ENCODE assay signal across 8 cellular contexts in the genomic region with DNA sequence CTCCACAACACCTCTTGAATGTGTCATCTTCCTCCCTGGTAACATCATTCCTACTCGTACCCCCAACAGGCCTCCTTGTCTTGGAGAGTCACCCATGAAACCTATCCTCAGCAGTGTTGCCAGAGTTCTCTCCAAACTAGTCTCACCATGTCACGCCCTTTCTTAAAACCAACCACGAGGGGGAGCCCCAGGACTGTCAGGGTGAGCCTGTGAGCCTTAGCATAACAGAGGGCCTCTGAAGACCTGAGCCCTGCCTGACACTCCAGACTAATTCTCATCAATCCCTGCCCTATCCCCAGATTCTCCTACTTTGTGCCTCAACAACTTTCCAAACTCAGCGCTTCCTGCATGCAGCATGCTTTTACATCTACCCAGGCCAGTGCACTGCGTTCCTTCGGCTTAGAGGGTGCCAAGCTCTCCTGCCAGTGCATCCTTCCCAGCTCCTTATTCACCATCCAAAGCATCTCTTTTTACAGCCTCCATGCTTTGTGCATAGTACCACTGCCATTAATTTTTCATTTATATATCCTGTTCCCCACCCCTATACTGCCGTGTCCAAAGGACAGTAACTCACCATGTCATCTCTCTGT. TPM values are rescaled to one million over a fixed set of nuclear protein-coding genes. Genes with fewer than 3 reads are reported as not detected.
DNase-seq lines count a peak whose midpoint lies in the region; ATAC-seq, FAIRE-seq and TF ChIP-seq lines count a peak whose summit lies in the region.

No MANE protein-coding gene starts in this region.

- WGBS in SK-N-SH (ENCODE audit: low lambda C conversion rate): 55% methylated on average over 7 of the region's 7 CpGs

- peaks cover 11% of the 10 kb centered on the region for H3K4me1 Mint-ChIP-seq in HFFc6 (ENCODE audit: low read depth)
- H3K4me1 Mint-ChIP-seq in activated naive CD8-positive, alpha-beta T cell treated with anti-CD3 and anti-CD28 coated beads, Interleukin-2, amount 50 U/mL, for 24 hours: no peaks in the 10 kb centered on the region

- H3K27me3 Mint-ChIP-seq in HFFc6 (ENCODE audit: insufficient read depth): no peaks in the 10 kb centered on the region
- H3K27me3 Mint-ChIP-seq in activated naive CD8-positive, alpha-beta T cell treated with anti-CD3 and anti-CD28 coated beads, Interleukin-2, amount 50 U/mL, for 24 hours: no peaks in the 10 kb centered on the region

- no peaks in the 10 kb centered on the region for H3K9me2 ChIP-seq in SK-N-SH

- intact Hi-C loops in left cardiac atrium (cut with DNase I): loop anchor here (1.0 to 5.0 kb wide), 3 partner anchors 48 to 63 kb away; no protein-coding TSS in a partner anchor

- H2AFZ ChIP-seq in SK-N-SH (ENCODE audit: low read depth): no peak overlapping the region

- H3K79me2 ChIP-seq in SK-N-SH (ENCODE audit: insufficient read depth): no peaks in the 10 kb centered on the region; the same call in 1 of the 2 replicates

- no peak for DNase-seq in GM12891 (ENCODE audit: insufficient read length, low spot score)
- DNase-seq in HFFc6: peak; percentile 76
- DNase-seq in NAMALWA (ENCODE audit: low spot score): peak; percentile 88
- DNase-seq in SK-N-SH: peak; percentile 75
- DNase-seq in activated naive CD8-positive, alpha-beta T cell treated with anti-CD3 and anti-CD28 coated beads, Interleukin-2, amount 50 U/mL, for 24 hours: peak; percentile 79
- peak; percentile 85 for DNase-seq in left cardiac atrium
- DNase-seq in renal cortical epithelial cell (ENCODE audit: low read depth): peak; percentile 69
- no peak for DNase-seq in mesenteric fat pad (ENCODE audit: low spot score)

- no peaks in the 10 kb centered on the region for H3K9me3 Mint-ChIP-seq in HFFc6
- no peaks in the 10 kb centered on the region for H3K9me3 Mint-ChIP-seq in activated naive CD8-positive, alpha-beta T cell treated with anti-CD3 and anti-CD28 coated beads, Interleukin-2, amount 50 U/mL, for 24 hours

- H3K27ac Mint-ChIP-seq in HFFc6: no peak overlapping the region
- no peak overlapping the region for H3K27ac Mint-ChIP-seq in activated naive CD8-positive, alpha-beta T cell treated with anti-CD3 and anti-CD28 coated beads, Interleukin-2, amount 50 U/mL, for 24 hours

- TF ChIP-seq CTCF in HFFc6 (IDR thresholded peaks at IDR 0.05) (peak; percentile 93), SK-N-SH (IDR thresholded peaks at IDR 0.05) (peak; percentile 79)

- no peaks in the 10 kb centered on the region for H3K27me3 ChIP-seq in SK-N-SH (ENCODE audit: insufficient read depth)

- H3K4me2 ChIP-seq in SK-N-SH: no peak overlapping the region

- peak; percentile 79 for ATAC-seq in activated naive CD8-positive, alpha-beta T cell treated with anti-CD3 and anti-CD28 coated beads, Interleukin-2, amount 50 U/mL, for 24 hours
- ATAC-seq in left cardiac atrium: peak; percentile 91 to 94

- TF ChIP-seq RAD21 in SK-N-SH (IDR thresholded peaks at IDR 0.05; ENCODE audit: low read length): peak; percentile 91

- H3K36me3 Mint-ChIP-seq in HFFc6 (ENCODE audit: low read depth): peaks cover 7% of the 10 kb centered on the region; the same call in 1 of the 2 replicates
- H3K36me3 Mint-ChIP-seq in activated naive CD8-positive, alpha-beta T cell treated with anti-CD3 and anti-CD28 coated beads, Interleukin-2, amount 50 U/mL, for 24 hours (ENCODE audit: low read depth): no peaks in the 10 kb centered on the region

- peak; percentile 52 for FAIRE-seq in GM12891 (lab: Jason Lieb, UNC)

- H3K9me3 ChIP-seq in SK-N-SH: no peaks in the 10 kb centered on the region

- H3K27ac ChIP-seq in SK-N-SH (ENCODE audit: low read depth in 2 of 2, low read length in 1 of 2): no peak overlapping the region

- POLR2A ChIA-PET in SK-N-SH (lab: Yijun Ruan, JAX): interaction anchor here (0.6 to 1.3 kb wide), 3 partner anchors 33 to 52 kb away, joined by 3 read pairs; a partner anchor contains a TSS

- H3K4me3 Mint-ChIP-seq in HFFc6: no peak overlapping the region
- H3K4me3 Mint-ChIP-seq in activated naive CD8-positive, alpha-beta T cell treated with anti-CD3 and anti-CD28 coated beads, Interleukin-2, amount 50 U/mL, for 24 hours: no peak overlapping the region

- peaks cover 0 to 2% of the 10 kb centered on the region in 2 experiments; a peak in 1 of 4 replicates for H3K4me1 ChIP-seq in SK-N-SH (ENCODE audit: control insufficient read depth in 1 of 2, insufficient read depth in 2 of 2, low read depth in 1 of 2, low read length in 1 of 2)

- TF ChIP-seq EP300 in SK-N-SH (IDR thresholded peaks at IDR 0.05; ENCODE audit: borderline replicate concordance in 1 of 2, low read depth in 1 of 2, low read length in 1 of 2): no peak

- H3K36me3 ChIP-seq in SK-N-SH (replicated peaks in 1 of 2; ENCODE audit: control insufficient read depth in 1 of 2, insufficient read depth in 2 of 2, low read length in 1 of 2): peaks cover 0 to under 1% of the 10 kb centered on the region in 2 experiments

- no peaks in the 10 kb centered on the region for H3F3A ChIP-seq in SK-N-SH (replicated peaks; ENCODE audit: insufficient read depth)

- H3K9ac ChIP-seq in SK-N-SH: no peak overlapping the region

- CTCF ChIA-PET in SK-N-SH (lab: Yijun Ruan, JAX): interaction anchor here (0.6 to 5.7 kb wide), 18 partner anchors 9 to 110 kb away, joined by 3 to 66 read pairs (median 6); a partner anchor contains a TSS

- H4K20me1 ChIP-seq in SK-N-SH (ENCODE audit: insufficient read depth): no peaks in the 10 kb centered on the region

- no peak for TF ChIP-seq POLR2A in GM12891 (IDR thresholded peaks at IDR 0.05; ENCODE audit: low read depth, low read length)

- H3K4me3 ChIP-seq in SK-N-SH (ENCODE audit: low read depth in 2 of 2, low read length in 1 of 2): no peak overlapping the region

TF ChIP-seq in GM12891, 5 proteins besides CTCF, POLR2A, EP300 and RAD21:
- TF ChIP-seq POU2F2 (IDR thresholded peaks at IDR 0.05; ENCODE audit: low read depth, low read length): no peak

TF ChIP-seq in SK-N-SH, 30 proteins besides CTCF, POLR2A, EP300 and RAD21:
- TF ChIP-seq, protein P1, sequence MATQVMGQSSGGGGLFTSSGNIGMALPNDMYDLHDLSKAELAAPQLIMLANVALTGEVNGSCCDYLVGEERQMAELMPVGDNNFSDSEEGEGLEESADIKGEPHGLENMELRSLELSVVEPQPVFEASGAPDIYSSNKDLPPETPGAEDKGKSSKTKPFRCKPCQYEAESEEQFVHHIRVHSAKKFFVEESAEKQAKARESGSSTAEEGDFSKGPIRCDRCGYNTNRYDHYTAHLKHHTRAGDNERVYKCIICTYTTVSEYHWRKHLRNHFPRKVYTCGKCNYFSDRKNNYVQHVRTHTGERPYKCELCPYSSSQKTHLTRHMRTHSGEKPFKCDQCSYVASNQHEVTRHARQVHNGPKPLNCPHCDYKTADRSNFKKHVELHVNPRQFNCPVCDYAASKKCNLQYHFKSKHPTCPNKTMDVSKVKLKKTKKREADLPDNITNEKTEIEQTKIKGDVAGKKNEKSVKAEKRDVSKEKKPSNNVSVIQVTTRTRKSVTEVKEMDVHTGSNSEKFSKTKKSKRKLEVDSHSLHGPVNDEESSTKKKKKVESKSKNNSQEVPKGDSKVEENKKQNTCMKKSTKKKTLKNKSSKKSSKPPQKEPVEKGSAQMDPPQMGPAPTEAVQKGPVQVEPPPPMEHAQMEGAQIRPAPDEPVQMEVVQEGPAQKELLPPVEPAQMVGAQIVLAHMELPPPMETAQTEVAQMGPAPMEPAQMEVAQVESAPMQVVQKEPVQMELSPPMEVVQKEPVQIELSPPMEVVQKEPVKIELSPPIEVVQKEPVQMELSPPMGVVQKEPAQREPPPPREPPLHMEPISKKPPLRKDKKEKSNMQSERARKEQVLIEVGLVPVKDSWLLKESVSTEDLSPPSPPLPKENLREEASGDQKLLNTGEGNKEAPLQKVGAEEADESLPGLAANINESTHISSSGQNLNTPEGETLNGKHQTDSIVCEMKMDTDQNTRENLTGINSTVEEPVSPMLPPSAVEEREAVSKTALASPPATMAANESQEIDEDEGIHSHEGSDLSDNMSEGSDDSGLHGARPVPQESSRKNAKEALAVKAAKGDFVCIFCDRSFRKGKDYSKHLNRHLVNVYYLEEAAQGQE (IDR thresholded peaks at IDR 0.05; ENCODE audit: low read depth, low read length): no peak
- TF ChIP-seq NFIC (IDR thresholded peaks at IDR 0.05; ENCODE audit: borderline replicate concordance): no peak
- TF ChIP-seq EZH2phosphoT487 (IDR thresholded peaks at IDR 0.05; ENCODE audit: borderline replicate concordance, low read depth): no peak
- TF ChIP-seq ELF1 (IDR thresholded peaks at IDR 0.05): no peak
- TF ChIP-seq RXRA (IDR thresholded peaks at IDR 0.05; ENCODE audit: borderline replicate concordance, low read depth): no peak
- TF ChIP-seq RFX5 (IDR thresholded peaks at IDR 0.05; ENCODE audit: low read length): no peak
- peak; percentile 96 for TF ChIP-seq SMC3 (IDR thresholded peaks at IDR 0.05; ENCODE audit: low read depth, low read length)

RNA-seq across cellular contexts. Expression of a gene that starts 34.2 kb away (rescaled TPM):
- 0.33 TPM for polyA plus RNA-seq in GM12891 (2012; ENCODE audit: low read depth, missing spikeins)
- total RNA-seq in HFFc6 (2021; fragmentation: NEBNext Ultra II Directional; extraction: Animal tissue kit (Norgen Biotek cat#: 25700)): 1 to 10 TPM; 7.5 to 8.5 (median 8.1) TPM
- 3.4 and 4.1 TPM in 2 replicates for polyA plus RNA-seq in SK-N-SH (2012; rRNA removed)
- polyA plus RNA-seq in SK-N-SH (2012; cell fraction: cytosol; rRNA removed): 4.6 and 4.8 TPM in 2 replicates
- polyA plus RNA-seq in SK-N-SH (2012; cell fraction: nucleus; rRNA removed): 5.4 and 7.5 TPM in 2 replicates
- total RNA-seq in left cardiac atrium (10 to 100 TPM in 1 of 2 donors, 1 to 10 TPM in 1; 9.6 to 11.5 TPM), renal cortical epithelial cell (6.4 and 15.0 TPM in 2 replicates), mesenteric fat pad (11.0 TPM)

Comparison
In these comparisons a context has a peak if more than half of its experiments do, and no peak if none do; other contexts are left out.
1. DNase-seq: peak in HFFc6 (single experiment), NAMALWA (single experiment), SK-N-SH (single experiment), activated naive CD8-positive, alpha-beta T cell treated with anti-CD3 and anti-CD28 coated beads, Interleukin-2, amount 50 U/mL, for 24 hours (single experiment), left cardiac atrium (single experiment) and renal cortical epithelial cell (single experiment); none in GM12891 (single experiment) and mesenteric fat pad (single experiment).